Comparison of ENCODE assay signal across 8 cellular contexts in genomic region chr7:90244565-90244908, GRCh38. TPM values are rescaled to one million over a fixed set of nuclear protein-coding genes. Genes with fewer than 3 reads are reported as not detected.
DNase-seq lines count a peak whose midpoint lies in the region; ATAC-seq and TF ChIP-seq lines count a peak whose summit lies in the region.

No MANE protein-coding gene starts in this region.

- intact Hi-C loops in lower leg skin (cut with DNase I; ENCODE audit: low total_unique reads): no loop called here

- no peak for ATAC-seq in activated T-cell treated with anti-CD3 and anti-CD28 coated beads, Interleukin-2, amount 50 U/mL, for 4 hours
- ATAC-seq in HG02970 (IDR thresholded peaks at IDR 0.05; ENCODE audit: low FRiP score, unreplicated experiment): no peak

- H3K4me1 Mint-ChIP-seq in activated T-cell treated with anti-CD3 and anti-CD28 coated beads, Interleukin-2, amount 50 U/mL, for 4 hours (ENCODE audit: low read depth): peaks cover 14% of the 10 kb centered on the region

- no peak for TF ChIP-seq CTCF in lower leg skin (IDR thresholded peaks at IDR 0.05)
- TF ChIP-seq CTCF in tibial nerve (IDR thresholded peaks at IDR 0.05): no peak

- no peak for TF ChIP-seq EP300 in tibial nerve (IDR thresholded peaks at IDR 0.05)

- H3K27me3 ChIP-seq in adipocyte (replicated peaks; ENCODE audit: control insufficient read depth, insufficient read depth, low read length): no peaks in the 10 kb centered on the region
- no peaks in the 10 kb centered on the region for H3K27me3 ChIP-seq in tibial nerve

- peaks cover 31% of the 10 kb centered on the region for H3K27me3 Mint-ChIP-seq in activated T-cell treated with anti-CD3 and anti-CD28 coated beads, Interleukin-2, amount 50 U/mL, for 4 hours (ENCODE audit: low read depth)

- H3K9me3 ChIP-seq in adipocyte (ENCODE audit: control insufficient read depth, low read length) (no peaks in the 10 kb centered on the region), tibial nerve (no peaks in the 10 kb centered on the region)

- TF ChIP-seq POLR2A in lower leg skin (IDR thresholded peaks at IDR 0.05): no peak
- no peak for TF ChIP-seq POLR2A in tibial nerve (IDR thresholded peaks at IDR 0.05)

- no peak for DNase-seq in activated T-cell treated with anti-CD3 and anti-CD28 coated beads, Interleukin-2, amount 50 U/mL, for 4 hours
- DNase-seq in activated T-cell treated with anti-CD3 and anti-CD28 coated beads, Interleukin-2, amount 50 U/mL, for 48 hours: no peak
- DNase-seq in adipocyte (ENCODE audit: low read depth): no peak
- DNase-seq in lower leg skin (ENCODE audit: low spot score in 2 of 2): no peak
- DNase-seq in tibial nerve (ENCODE audit: low spot score in 2 of 2): no peak
- DNase-seq in COLO829 (ENCODE audit: low spot score): no peak
- no peak for DNase-seq in NCI-H1092 (lab: John Stamatoyannopoulos, UW)

- H3K9ac ChIP-seq in adipocyte (ENCODE audit: low read length): peak overlapping the region; percentile 91

- peak overlapping the region; percentile 85 for H3K4me3 Mint-ChIP-seq in activated T-cell treated with anti-CD3 and anti-CD28 coated beads, Interleukin-2, amount 50 U/mL, for 4 hours

- H3K4me1 ChIP-seq in adipocyte (ENCODE audit: control insufficient read depth, insufficient read depth, low read length) (peaks cover 31% of the 10 kb centered on the region), tibial nerve (peaks cover 0 to 15% (median 5%) of the 10 kb centered on the region in 4 donors)

- H3K36me3 Mint-ChIP-seq in activated T-cell treated with anti-CD3 and anti-CD28 coated beads, Interleukin-2, amount 50 U/mL, for 4 hours (ENCODE audit: insufficient read depth): no peaks in the 10 kb centered on the region

- H3K4me3 ChIP-seq in adipocyte (ENCODE audit: low read length) (peak overlapping the region; percentile 92), lower leg skin (ENCODE audit: low read depth, poor library complexity, severe bottlenecking) (peak overlapping the region; percentile 82), tibial nerve (peak overlapping the region; percentile 77 to 97 (median 85))

- H3K36me3 ChIP-seq in adipocyte (ENCODE audit: control insufficient read depth, insufficient read depth, low read length, severe bottlenecking) (no peaks in the 10 kb centered on the region), tibial nerve (no peaks in the 10 kb centered on the region)

- peak overlapping the region in 1 of 4 donors; percentile 89 for H3K27ac ChIP-seq in tibial nerve

- H3K9me3 Mint-ChIP-seq in activated T-cell treated with anti-CD3 and anti-CD28 coated beads, Interleukin-2, amount 50 U/mL, for 4 hours: no peaks in the 10 kb centered on the region

- 14 to 21% methylated on average over 6 of the region's 6 CpGs for WGBS in lower leg skin, 2 donors
- 9 to 15% methylated on average over 6 of the region's 6 CpGs for WGBS in tibial nerve, 2 donors

RNA-seq across cellular contexts. Expression of gene CFAP69, which starts 0.4 kb away (rescaled TPM):
- total RNA-seq in activated T-cell treated with anti-CD3 and anti-CD28 coated beads, Interleukin-2, amount 50 U/mL, for 4 hours: under 1 TPM in 1 of 3 donors, not detected in 2; 0.20 TPM
- total RNA-seq in lower leg skin (1 to 10 TPM; 1.3 to 3.7 (median 3.4) TPM), tibial nerve (10 to 100 TPM; 18.9 to 51.1 (median 22.0) TPM)

RNA-seq across cellular contexts. Expression of gene STEAP2, which starts 33.0 kb away (rescaled TPM):
- under 1 TPM in 2 of 3 donors, not detected in 1; 0.08 to 0.14 TPM for total RNA-seq in activated T-cell treated with anti-CD3 and anti-CD28 coated beads, Interleukin-2, amount 50 U/mL, for 4 hours
- total RNA-seq in lower leg skin (1 to 10 TPM; 2.7 to 7.9 (median 5.3) TPM), tibial nerve (10 to 100 TPM; 17.3 to 61.5 (median 20.6) TPM)

Comparison
In these comparisons a context has a peak if more than half of its experiments do, and no peak if none do; other contexts are left out.
1. RNA of gene CFAP69, which starts 0.4 kb away (total RNA-seq): 18.9 to 51.1 TPM in tibial nerve; 1.3 to 3.7 TPM in lower leg skin and 0.20 TPM in activated T-cell treated with anti-CD3 and anti-CD28 coated beads, Interleukin-2, amount 50 U/mL, for 4 hours; every median in the first group is over 4 times any median in the second.
2. Peak in every context shown above with its lines, with median percentiles within 50 percentile points of each other: H3K4me3 ChIP-seq.